In genomic region chr3:14423197-14423743, GRCh38 we compare ENCODE assay signal across 12 cellular contexts. TPM values are rescaled to one million over a fixed set of nuclear protein-coding genes. Genes with fewer than 3 reads are reported as not detected.
A peak's percentile ranks its signal among the peaks of the same experiment; 100 is the strongest.
DNase-seq lines count a peak whose midpoint lies in the region; ATAC-seq, FAIRE-seq and TF ChIP-seq lines count a peak whose summit lies in the region.
"Had no signal": no experiment of that assay in that cellular context is flagged by ENCODE, and none has a peak within 500 bp of the region (broad histone marks: within the 10 kb centered on the region; RNA-seq: fewer than 3 reads in every experiment).

No MANE protein-coding gene starts in this region.

- H2AFZ ChIP-seq in keratinocyte (ENCODE audit: control insufficient read depth, low read length): no peak overlapping the region

- no peak for TF ChIP-seq POLR2A in stomach (IDR thresholded peaks at IDR 0.05)

- H3K9me3 ChIP-seq in keratinocyte (ENCODE audit: control insufficient read depth, low read depth, low read length) (no peaks in the 10 kb centered on the region), stomach (no peaks in the 10 kb centered on the region)

- no peaks in the 10 kb centered on the region for H3K79me2 ChIP-seq in keratinocyte (ENCODE audit: control insufficient read depth, insufficient read depth, low read length)

- H3K36me3 Mint-ChIP-seq in activated T-cell treated with anti-CD3 and anti-CD28 coated beads, Interleukin-2, amount 50 U/mL, for 72 hours (ENCODE audit: insufficient read depth in 2 of 2): no peaks in the 10 kb centered on the region
- peaks cover 6% of the 10 kb centered on the region for H3K36me3 Mint-ChIP-seq in activated T-cell treated with anti-CD3 and anti-CD28 coated beads, Interleukin-2, amount 50 U/mL, for 4 hours (ENCODE audit: insufficient read depth)
- peaks cover 12% of the 10 kb centered on the region for H3K36me3 Mint-ChIP-seq in activated CD4-positive, alpha-beta memory T cell treated with anti-CD3 and anti-CD28 coated beads, Interleukin-2, amount 10 ng/mL, durations not matched to agents 7 days and 5 days (ENCODE audit: low read depth)

- intact Hi-C loops in stomach (cut with DNase I; ENCODE audit: low total_unique reads): no loop called here

- H3K4me1 ChIP-seq in keratinocyte (ENCODE audit: control insufficient read depth, extremely low read depth, insufficient read depth, low read length) (peaks cover 11% of the 10 kb centered on the region), stomach (peaks cover 45 to 99% (median 81%) of the 10 kb centered on the region in 4 donors)

- H3K9ac ChIP-seq in keratinocyte (ENCODE audit: control insufficient read depth, extremely low read depth, insufficient read depth, low read length): no peak overlapping the region

- dilution Hi-C loops in keratinocyte (cut with MboI; ENCODE audit: extremely low pct_ligation_motif_present, low sequenced_read_pairs): no loop called here

- FAIRE-seq in keratinocyte (lab: Jason Lieb, UNC): no peak

- no peaks in the 10 kb centered on the region for H3K9me1 ChIP-seq in keratinocyte (ENCODE audit: control insufficient read depth, extremely low read depth, insufficient read depth, low read length)

- peak overlapping the region; percentile 97 for H3K27ac Mint-ChIP-seq in activated T-cell treated with anti-CD3 and anti-CD28 coated beads, Interleukin-2, amount 50 U/mL, for 72 hours
- H3K27ac Mint-ChIP-seq in activated CD4-positive, alpha-beta memory T cell treated with anti-CD3 and anti-CD28 coated beads, Interleukin-2, amount 10 ng/mL, durations not matched to agents 7 days and 5 days: peak overlapping the region; percentile 76

- CTCF ChIA-PET in activated CD4-positive, alpha-beta memory T cell treated with anti-CD3 and anti-CD28 coated beads, Interleukin-2, amount 10 ng/mL, durations not matched to agents 7 days and 5 days (lab: Charles Lee): interaction anchor here (6.4 kb wide), 1 partner anchor 21 kb away, joined by 46 read pairs; the partner anchor contains the start of gene SLC6A6

- H3K27me3 Mint-ChIP-seq in activated T-cell treated with anti-CD3 and anti-CD28 coated beads, Interleukin-2, amount 50 U/mL, for 72 hours (ENCODE audit: low read depth): no peaks in the 10 kb centered on the region
- no peaks in the 10 kb centered on the region for H3K27me3 Mint-ChIP-seq in activated T-cell treated with anti-CD3 and anti-CD28 coated beads, Interleukin-2, amount 50 U/mL, for 4 hours (ENCODE audit: low read depth)
- no peaks in the 10 kb centered on the region for H3K27me3 Mint-ChIP-seq in activated CD4-positive, alpha-beta memory T cell treated with anti-CD3 and anti-CD28 coated beads, Interleukin-2, amount 10 ng/mL, durations not matched to agents 7 days and 5 days

- H3K9me3 Mint-ChIP-seq in activated T-cell treated with anti-CD3 and anti-CD28 coated beads, Interleukin-2, amount 50 U/mL, for 72 hours: no peaks in the 10 kb centered on the region
- no peaks in the 10 kb centered on the region for H3K9me3 Mint-ChIP-seq in activated T-cell treated with anti-CD3 and anti-CD28 coated beads, Interleukin-2, amount 50 U/mL, for 4 hours
- no peaks in the 10 kb centered on the region for H3K9me3 Mint-ChIP-seq in activated CD4-positive, alpha-beta memory T cell treated with anti-CD3 and anti-CD28 coated beads, Interleukin-2, amount 10 ng/mL, durations not matched to agents 7 days and 5 days

- H3K4me1 Mint-ChIP-seq in activated T-cell treated with anti-CD3 and anti-CD28 coated beads, Interleukin-2, amount 50 U/mL, for 72 hours (ENCODE audit: low read depth): peaks cover 62% of the 10 kb centered on the region
- peaks cover 72% of the 10 kb centered on the region for H3K4me1 Mint-ChIP-seq in activated T-cell treated with anti-CD3 and anti-CD28 coated beads, Interleukin-2, amount 50 U/mL, for 4 hours (ENCODE audit: low read depth)
- H3K4me1 Mint-ChIP-seq in activated CD4-positive, alpha-beta memory T cell treated with anti-CD3 and anti-CD28 coated beads, Interleukin-2, amount 10 ng/mL, durations not matched to agents 7 days and 5 days: peaks cover 58% of the 10 kb centered on the region

- POLR2A ChIA-PET in activated CD4-positive, alpha-beta memory T cell treated with anti-CD3 and anti-CD28 coated beads, Interleukin-2, amount 10 ng/mL, durations not matched to agents 7 days and 5 days (lab: Charles Lee): interaction anchor here (1.2 to 4.9 kb wide), 5 partner anchors 8 to 23 kb away, joined by 3 to 30 read pairs (median 25); partner anchors contain the start of gene SLC6A6

- H4K20me1 ChIP-seq in keratinocyte (ENCODE audit: control insufficient read depth, extremely low read depth, insufficient read depth, low read length): no peaks in the 10 kb centered on the region

- no peak overlapping the region for H3K4me2 ChIP-seq in keratinocyte (ENCODE audit: control insufficient read depth, extremely low read depth, insufficient read depth, low read depth, low read length)

- peak overlapping the region; percentile 70 to 81 for H3K4me3 Mint-ChIP-seq in activated T-cell treated with anti-CD3 and anti-CD28 coated beads, Interleukin-2, amount 50 U/mL, for 72 hours
- H3K4me3 Mint-ChIP-seq in activated T-cell treated with anti-CD3 and anti-CD28 coated beads, Interleukin-2, amount 50 U/mL, for 4 hours: no peak overlapping the region
- H3K4me3 Mint-ChIP-seq in activated CD4-positive, alpha-beta memory T cell treated with anti-CD3 and anti-CD28 coated beads, Interleukin-2, amount 10 ng/mL, durations not matched to agents 7 days and 5 days: no peak overlapping the region

- no peak for DNase-seq in activated T-cell treated with anti-CD3 and anti-CD28 coated beads, Interleukin-2, amount 50 U/mL, for 72 hours
- DNase-seq in activated T-cell treated with anti-CD3 and anti-CD28 coated beads, Interleukin-2, amount 50 U/mL, for 4 hours: no peak
- DNase-seq in activated CD4-positive, alpha-beta memory T cell treated with anti-CD3 and anti-CD28 coated beads, Interleukin-2, amount 10 ng/mL, durations not matched to agents 7 days and 5 days: no peak
- DNase-seq in keratinocyte (ENCODE audit: low read depth, low spot score): no peak
- peak; percentile 84 for DNase-seq in stomach
- DNase-seq in inferior parietal cortex (ENCODE audit: extremely low spot score): no peak
- DNase-seq in 8988T: no peak
- DNase-seq: activated T-cell treated with anti-CD3 and anti-CD28 coated beads, Interleukin-2, amount 50 U/mL, for 48 hours; glutamatergic neuron; NCI-H748 treated with DMSO at 0.1 percent for 48 hours; stimulated activated CD4-positive, alpha-beta T cell treated with anti-CD3 and anti-CD28 coated beads, Interleukin-12 subunit alpha, Interleukin-12 subunit beta, amount 100 ng/mL, for 4 hours had no signal

- no peak for TF ChIP-seq EP300 in stomach (IDR thresholded peaks at IDR 0.05)

- peak in 1 of 2 donors; percentile 40 for ATAC-seq in activated T-cell treated with anti-CD3 and anti-CD28 coated beads, Interleukin-2, amount 50 U/mL, for 72 hours (replicated peaks in 1 of 2)
- ATAC-seq in activated T-cell treated with anti-CD3 and anti-CD28 coated beads, Interleukin-2, amount 50 U/mL, for 4 hours: no peak
- no peak for ATAC-seq in HG03159 (IDR thresholded peaks at IDR 0.05; ENCODE audit: unreplicated experiment)

- WGBS in stomach, 5 donors: 42 to 68% (median 55%) methylated on average over 2 of the region's 2 CpGs

- H3K36me3 ChIP-seq in keratinocyte (ENCODE audit: control insufficient read depth in 2 of 2, extremely low read depth in 1 of 2, insufficient read depth in 2 of 2, low read length in 2 of 2) (no peaks in the 10 kb centered on the region), stomach (peaks cover 0 to 7% (median 2%) of the 10 kb centered on the region in 4 donors)

- H3K27ac ChIP-seq in keratinocyte (ENCODE audit: control insufficient read depth, insufficient read depth, low read length) (no peak overlapping the region), stomach (peak overlapping the region in 4 of 5 donors; percentile 2 to 66 (median 28))

- TF ChIP-seq CTCF in keratinocyte (optimal IDR thresholded peaks at IDR 0.05 in 1 of 3, IDR thresholded peaks at IDR 0.05 in 1 of 3, conservative IDR thresholded peaks at IDR 0.05 in 1 of 3; ENCODE audit: extremely low read depth in 1 of 3, insufficient read depth in 2 of 3, low read length in 3 of 3) (peak in 2 of 3 experiments; percentile 26 to 30), stomach (IDR thresholded peaks at IDR 0.05) (no peak)

- H3K4me3 ChIP-seq in keratinocyte (ENCODE audit: control insufficient read depth in 2 of 3, extremely low read depth in 1 of 3, insufficient read depth in 2 of 3, low read depth in 1 of 3, low read length in 3 of 3) (no peak overlapping the region), stomach (no peak overlapping the region)

- H3K27me3 ChIP-seq in keratinocyte (ENCODE audit: control insufficient read depth, extremely low read depth, insufficient read depth, low read length) (no peaks in the 10 kb centered on the region), stomach (no peaks in the 10 kb centered on the region)

RNA-seq across cellular contexts. Expression of gene SLC6A6, which starts 20.9 kb away (rescaled TPM):
- total RNA-seq in activated T-cell treated with anti-CD3 and anti-CD28 coated beads, Interleukin-2, amount 50 U/mL, for 72 hours: 10 to 100 TPM; 35.4 to 39.2 TPM
- total RNA-seq in activated T-cell treated with anti-CD3 and anti-CD28 coated beads, Interleukin-2, amount 50 U/mL, for 4 hours: 10 to 100 TPM; 47.6 to 54.2 (median 51.2) TPM
- 10 to 100 TPM; 59.0 to 61.5 TPM for total RNA-seq in activated CD4-positive, alpha-beta memory T cell treated with anti-CD3 and anti-CD28 coated beads, Interleukin-2, amount 10 ng/mL, durations not matched to agents 7 days and 5 days
- polyA plus RNA-seq in keratinocyte (4.6 to 12.4 TPM (median 8.3 TPM) in 3 replicates), stomach (1 to 10 TPM; 3.0 to 6.8 (median 4.9) TPM)
- polyA plus RNA-seq in keratinocyte (2011; ENCODE audit: low read depth): 4.0 TPM
- polyA plus RNA-seq in keratinocyte (2011; cell fraction: cytosol; rRNA removed): 3.1 and 3.5 TPM in 2 replicates
- polyA plus RNA-seq in keratinocyte (2011; cell fraction: nucleus; rRNA removed): 18.1 and 18.8 TPM in 2 replicates
- 7.3 and 9.0 TPM in 2 replicates for polyA plus RNA-seq in keratinocyte (2012; ENCODE audit: low replicate concordance)
- 9.9 to 24.3 TPM (median 16.6 TPM) in 3 replicates for polyA minus RNA-seq in keratinocyte
- polyA minus RNA-seq in keratinocyte (2011; cell fraction: cytosol; rRNA and poly(A)+ RNA removed): 7.5 TPM
- 14.5 and 19.1 TPM in 2 replicates for polyA minus RNA-seq in keratinocyte (2011; cell fraction: nucleus; rRNA and poly(A)+ RNA removed)
- 10 to 100 TPM; 15.6 to 36.7 (median 28.0) TPM for total RNA-seq in stomach

Comparison
In these comparisons a context has a peak if more than half of its experiments do, and no peak if none do; other contexts are left out.
1. H3K4me3 Mint-ChIP-seq: peak in activated T-cell treated with anti-CD3 and anti-CD28 coated beads, Interleukin-2, amount 50 U/mL, for 72 hours (2 of 2); none in activated T-cell treated with anti-CD3 and anti-CD28 coated beads, Interleukin-2, amount 50 U/mL, for 4 hours (single experiment) and activated CD4-positive, alpha-beta memory T cell treated with anti-CD3 and anti-CD28 coated beads, Interleukin-2, amount 10 ng/mL, durations not matched to agents 7 days and 5 days (single experiment).
2. CTCF ChIP-seq: peak in keratinocyte (2 of 3); none in stomach (0 of 7).